Comparison of ENCODE assay signal across 19 cellular contexts in the genomic region with DNA sequence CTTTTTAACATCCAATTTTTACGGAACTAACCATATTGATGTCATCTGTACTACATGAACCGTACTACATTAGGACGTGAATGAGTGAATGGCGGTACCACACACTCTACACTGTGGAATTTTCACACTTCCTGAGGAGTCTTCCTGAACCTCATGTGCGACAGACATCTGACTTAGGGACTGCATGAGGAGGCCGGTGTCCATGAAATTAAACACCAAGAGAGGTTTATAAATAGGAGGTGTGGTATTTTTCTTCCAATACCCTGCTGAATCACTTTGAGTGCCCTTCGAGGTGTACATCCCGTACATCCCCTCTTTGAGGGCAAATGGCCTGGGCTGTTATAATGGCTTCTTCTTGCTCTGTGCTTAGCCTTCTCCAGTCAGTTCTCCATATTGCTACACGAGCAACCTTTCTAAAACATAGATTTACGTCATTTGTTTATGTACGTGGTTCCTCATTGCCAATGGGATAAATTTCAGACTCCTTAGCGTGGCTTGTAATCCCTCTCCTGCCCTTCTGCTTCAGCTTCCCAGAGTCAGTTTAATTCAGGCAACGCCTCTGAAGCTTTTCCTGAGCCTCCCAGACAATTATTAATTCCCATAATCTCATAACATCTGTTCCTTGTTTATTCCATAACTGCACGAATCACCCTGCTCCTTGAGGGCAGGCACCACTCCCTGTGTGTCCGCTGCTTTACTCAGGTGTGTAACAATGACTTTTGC.
"Had no signal": no experiment of that assay in that cellular context is flagged by ENCODE, and none has a peak within 500 bp of the region (broad histone marks: within the 10 kb centered on the region; RNA-seq: fewer than 3 reads in every experiment).

No MANE protein-coding gene starts in this region.

- H3K9me3 ChIP-seq: left lung, pancreas, right lobe of liver, stomach, vagina had no signal

- H3K36me3 Mint-ChIP-seq: activated naive CD8-positive, alpha-beta T cell treated with anti-CD3 and anti-CD28 coated beads for 36 hours; stimulated activated effector memory CD8-positive, alpha-beta T cell treated with anti-CD3 and anti-CD28 coated beads, Interleukin-12 subunit alpha, Interleukin-12 subunit beta, amount 100 ng/mL, for 72 hours had no signal

- H3K27me3 Mint-ChIP-seq: activated naive CD8-positive, alpha-beta T cell treated with anti-CD3 and anti-CD28 coated beads for 36 hours; effector memory CD8-positive, alpha-beta T cell had no signal

- DNase-seq: activated CD4-positive, alpha-beta T cell treated with anti-CD3 and anti-CD28 coated beads for 1 hour; activated CD8-positive, alpha-beta memory T cell treated with anti-CD3 and anti-CD28 coated beads for 24 hours; activated CD8-positive, alpha-beta memory T cell treated with anti-CD3 and anti-CD28 coated beads, Interleukin-2, amount 50 U/mL, for 48 hours; activated effector memory CD4-positive, alpha-beta T cell treated with anti-CD3 and anti-CD28 coated beads, Interleukin-2, amount 50 U/mL, for 16 hours; activated naive CD8-positive, alpha-beta T cell treated with anti-CD3 and anti-CD28 coated beads for 36 hours; activated T-cell treated with anti-CD3 and anti-CD28 coated beads, Interleukin-2, amount 50 U/mL, for 72 hours; amniotic stem cell; effector memory CD8-positive, alpha-beta T cell; left lung; midbrain; pancreas; right lobe of liver; stimulated activated CD4-positive, alpha-beta T cell treated with anti-CD3 and anti-CD28 coated beads, Interleukin-4, amount 100 ng/mL, for 24 hours; stomach had no signal

- H3K27ac Mint-ChIP-seq: activated naive CD8-positive, alpha-beta T cell treated with anti-CD3 and anti-CD28 coated beads for 36 hours; activated T-cell treated with anti-CD3 and anti-CD28 coated beads, Interleukin-2, amount 50 U/mL, for 72 hours; effector memory CD8-positive, alpha-beta T cell; stimulated activated effector memory CD8-positive, alpha-beta T cell treated with anti-CD3 and anti-CD28 coated beads, Interleukin-12 subunit alpha, Interleukin-12 subunit beta, amount 100 ng/mL, for 72 hours; T-helper 1 cell treated with Interleukin-12 subunit alpha and Interleukin-12 subunit beta and Interleukin-4 antibody, amounts not matched to agents 30 μg/mL and 1 μg/mL, for 36 hours had no signal

- H3K36me3 ChIP-seq: cardiac muscle cell, left lung, pancreas, right lobe of liver, stomach, vagina had no signal

- H3K9me3 Mint-ChIP-seq: activated naive CD8-positive, alpha-beta T cell treated with anti-CD3 and anti-CD28 coated beads for 36 hours; activated T-cell treated with anti-CD3 and anti-CD28 coated beads, Interleukin-2, amount 50 U/mL, for 72 hours; effector memory CD8-positive, alpha-beta T cell; stimulated activated effector memory CD8-positive, alpha-beta T cell treated with anti-CD3 and anti-CD28 coated beads, Interleukin-12 subunit alpha, Interleukin-12 subunit beta, amount 100 ng/mL, for 72 hours; T-helper 1 cell treated with Interleukin-12 subunit alpha and Interleukin-12 subunit beta and Interleukin-4 antibody, amounts not matched to agents 30 μg/mL and 1 μg/mL, for 36 hours had no signal

- H3K4me3 Mint-ChIP-seq: activated naive CD8-positive, alpha-beta T cell treated with anti-CD3 and anti-CD28 coated beads for 36 hours; activated T-cell treated with anti-CD3 and anti-CD28 coated beads, Interleukin-2, amount 50 U/mL, for 72 hours; effector memory CD8-positive, alpha-beta T cell; stimulated activated effector memory CD8-positive, alpha-beta T cell treated with anti-CD3 and anti-CD28 coated beads, Interleukin-12 subunit alpha, Interleukin-12 subunit beta, amount 100 ng/mL, for 72 hours; T-helper 1 cell treated with Interleukin-12 subunit alpha and Interleukin-12 subunit beta and Interleukin-4 antibody, amounts not matched to agents 30 μg/mL and 1 μg/mL, for 36 hours had no signal

- ATAC-seq: activated T-cell treated with anti-CD3 and anti-CD28 coated beads, Interleukin-2, amount 50 U/mL, for 72 hours; effector memory CD8-positive, alpha-beta T cell; left lung; pancreas; right lobe of liver; stimulated activated effector memory CD8-positive, alpha-beta T cell treated with anti-CD3 and anti-CD28 coated beads, Interleukin-12 subunit alpha, Interleukin-12 subunit beta, amount 100 ng/mL, for 72 hours had no signal

- H3K4me3 ChIP-seq: cardiac muscle cell, left lung, pancreas, right lobe of liver, stomach, vagina had no signal

- H3K4me1 ChIP-seq: left lung, pancreas, right lobe of liver had no signal

- H3K27me3 ChIP-seq: cardiac muscle cell, left lung, pancreas, right lobe of liver, stomach, vagina had no signal

- H3K27ac ChIP-seq: cardiac muscle cell, left lung, pancreas, right lobe of liver, stomach, vagina, VCaP had no signal
